18 cellular contexts compared by ENCODE assay signal in the genomic region with DNA sequence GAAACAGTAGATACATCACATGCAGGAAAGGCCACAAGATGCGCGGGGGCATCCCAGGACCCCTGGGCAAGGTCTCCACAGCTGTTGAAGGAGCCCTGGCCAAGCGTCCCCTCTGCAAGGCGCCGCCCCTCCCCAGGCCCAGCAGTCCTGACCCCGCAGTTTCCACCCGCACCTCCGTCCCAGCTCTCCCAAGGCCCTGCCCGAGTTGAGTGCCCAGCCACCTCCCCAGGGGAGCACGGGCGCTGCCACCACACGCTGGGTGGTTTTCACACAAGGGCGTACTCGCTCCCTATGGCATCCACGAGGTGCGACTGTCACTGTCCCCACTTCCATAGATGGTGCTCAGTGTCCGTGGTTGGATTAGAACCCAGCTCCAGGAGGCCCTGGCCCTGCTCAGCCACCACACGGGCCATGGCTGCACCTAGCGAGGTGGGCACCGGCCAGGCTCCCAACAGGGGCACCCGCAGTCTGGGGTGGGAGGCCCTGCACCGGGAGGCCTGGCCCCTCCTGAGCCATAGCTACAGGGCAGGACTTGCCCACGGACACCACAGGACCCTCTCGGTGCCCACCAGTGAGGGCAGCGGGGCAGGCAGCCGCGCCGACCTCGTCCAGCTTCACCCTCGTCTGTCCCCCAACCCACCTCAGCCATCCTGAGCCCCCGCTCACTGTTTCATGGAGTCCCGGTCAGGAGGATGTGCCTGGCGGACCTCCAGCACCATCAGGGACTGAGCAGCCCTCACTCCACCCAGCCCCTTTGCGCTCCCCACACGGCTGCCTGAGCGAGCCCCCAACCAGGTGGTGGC. TPM values are rescaled to one million over a fixed set of nuclear protein-coding genes. Genes with fewer than 3 reads are reported as not detected.
A peak's percentile ranks its signal among the peaks of the same experiment; 100 is the strongest.
DNase-seq lines count a peak whose midpoint lies in the region; ATAC-seq and TF ChIP-seq lines count a peak whose summit lies in the region.
"Had no signal": no experiment of that assay in that cellular context is flagged by ENCODE, and none has a peak within 500 bp of the region (broad histone marks: within the 10 kb centered on the region; RNA-seq: fewer than 3 reads in every experiment).

No MANE protein-coding gene starts in this region.

- no peak for ATAC-seq in left cardiac atrium

- intact Hi-C loops in left cardiac atrium (cut with DNase I): no loop called here

- H3K4me2 ChIP-seq in osteoblast (ENCODE audit: insufficient read depth, low read length): no peak overlapping the region
- H3K4me2 ChIP-seq: KMS-11 had no signal

- H3K36me3 ChIP-seq in BE2C (peaks cover 4% of the 10 kb centered on the region; the same call in 1 of the 2 replicates), osteoblast (ENCODE audit: insufficient read depth, low read length) (no peaks in the 10 kb centered on the region), H7 (replicated peaks; ENCODE audit: control insufficient read depth, insufficient read depth, low read length) (peaks cover 13% of the 10 kb centered on the region)

- peak; percentile 21 for DNase-seq in 8988T
- DNase-seq in BE2C: peak; percentile 7
- DNase-seq in left cardiac atrium: peak; percentile 17
- DNase-seq in osteoblast (ENCODE audit: insufficient read length, low spot score, missing footprints): peak; percentile 62
- no peak for DNase-seq in H7
- DNase-seq in foreskin fibroblast: no peak
- no peak for DNase-seq in NCI-H1436 (lab: John Stamatoyannopoulos, UW)
- DNase-seq: AML-193, DMS79 treated with DMSO at 0.1 percent for 48 hours, GOT3, NCI-H1417, NCI-H187 treated with DMSO at 0.1 percent for 48 hours, NCI-H2227 treated with DMSO at 0.1 percent for 48 hours, NCI-H510A treated with DMSO at 0.1 percent for 48 hours, NCI-H82, OCI-M1 had no signal

- H3K4me1 ChIP-seq in BE2C: no peaks in the 10 kb centered on the region
- no peaks in the 10 kb centered on the region for H3K4me1 ChIP-seq in osteoblast (ENCODE audit: insufficient read depth, low read length)

- no peaks in the 10 kb centered on the region for H3K27me3 ChIP-seq in BE2C
- H3K27me3 ChIP-seq in osteoblast (ENCODE audit: insufficient read depth, low read length): no peaks in the 10 kb centered on the region
- no peaks in the 10 kb centered on the region for H3K27me3 ChIP-seq in H7 (ENCODE audit: control insufficient read depth, insufficient read depth, low read length)

- H2AFZ ChIP-seq in osteoblast (ENCODE audit: low read length): no peak overlapping the region

- H3K9me3 ChIP-seq in BE2C: no peaks in the 10 kb centered on the region
- H3K9me3 ChIP-seq in osteoblast (ENCODE audit: low read depth, low read length): no peaks in the 10 kb centered on the region

- H3K27ac ChIP-seq in osteoblast (ENCODE audit: low read depth, low read length): no peak overlapping the region
- H3K27ac ChIP-seq: KMS-11 had no signal

- no peaks in the 10 kb centered on the region for H4K20me1 ChIP-seq in osteoblast (ENCODE audit: insufficient read depth, low read length)

- no peak overlapping the region for H3K4me3 ChIP-seq in BE2C (ENCODE audit: low read depth, low read length)
- no peak overlapping the region for H3K4me3 ChIP-seq in osteoblast (ENCODE audit: insufficient read depth, low read length)
- no peak overlapping the region for H3K4me3 ChIP-seq in H7 (ENCODE audit: insufficient read depth, low read depth, low read length)
- H3K4me3 ChIP-seq in foreskin fibroblast (ENCODE audit: low read depth in 1 of 2, low read length in 2 of 2): no peak overlapping the region

- no peaks in the 10 kb centered on the region for H3K79me2 ChIP-seq in osteoblast (ENCODE audit: insufficient read depth, low read length)

- no peak for TF ChIP-seq CTCF in BE2C (IDR thresholded peaks at IDR 0.05; ENCODE audit: low read depth, low read length)
- TF ChIP-seq CTCF in osteoblast (IDR thresholded peaks at IDR 0.05; ENCODE audit: extremely low read depth, low read depth, low read length): no peak
- TF ChIP-seq CTCF in foreskin fibroblast (IDR thresholded peaks at IDR 0.05; ENCODE audit: low read depth, low read length): no peak

RNA-seq across cellular contexts. Expression of gene KIF1A, which starts 36.0 kb away (rescaled TPM):
- 158 TPM for polyA plus RNA-seq in BE2C (2012; ENCODE audit: insufficient read depth, insufficient read length, low read depth)
- total RNA-seq in left cardiac atrium (10 to 100 TPM; 27.4 to 51.5 TPM), osteoblast (under 0.01 TPM in 1 of 2 replicates, not detected in the other)
- total RNA-seq in H7 (2014; rRNA removed; shearing (Covaris generic)): 46.8 and 51.6 TPM in 2 replicates
- total RNA-seq: HT-29 had no signal

Comparison
In these comparisons a context has a peak if more than half of its experiments do, and no peak if none do; other contexts are left out.
1. DNase-seq: peak in 8988T (single experiment), BE2C (single experiment), left cardiac atrium (single experiment) and osteoblast (single experiment); none in H7 (single experiment), foreskin fibroblast (0 of 2) and NCI-H1436 (single experiment).
2. RNA of gene KIF1A, which starts 36.0 kb away (total RNA-seq): 46.8 to 51.6 TPM in H7 and 27.4 to 51.5 TPM in left cardiac atrium; under 0.01 TPM in osteoblast; every median in the first group is over 10 times any median in the second.